Comparison of ENCODE assay signal across 3 cellular contexts in genomic region chr1:178869114-178869697, GRCh38.
A peak's percentile ranks its signal among the peaks of the same experiment; 100 is the strongest.
TF ChIP-seq lines count a peak whose summit lies in the region.

No MANE protein-coding gene starts in this region.

TF ChIP-seq in HEK293T, 16 proteins besides CTCF, POLR2A, EP300 and RAD21 (continued from another document):
- TF ChIP-seq, protein P1, sequence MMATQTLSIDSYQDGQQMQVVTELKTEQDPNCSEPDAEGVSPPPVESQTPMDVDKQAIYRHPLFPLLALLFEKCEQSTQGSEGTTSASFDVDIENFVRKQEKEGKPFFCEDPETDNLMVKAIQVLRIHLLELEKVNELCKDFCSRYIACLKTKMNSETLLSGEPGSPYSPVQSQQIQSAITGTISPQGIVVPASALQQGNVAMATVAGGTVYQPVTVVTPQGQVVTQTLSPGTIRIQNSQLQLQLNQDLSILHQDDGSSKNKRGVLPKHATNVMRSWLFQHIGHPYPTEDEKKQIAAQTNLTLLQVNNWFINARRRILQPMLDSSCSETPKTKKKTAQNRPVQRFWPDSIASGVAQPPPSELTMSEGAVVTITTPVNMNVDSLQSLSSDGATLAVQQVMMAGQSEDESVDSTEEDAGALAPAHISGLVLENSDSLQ (IDR thresholded peaks at IDR 0.05): peak; percentile 47; the same call in 1 of the 2 replicates
- no peak for TF ChIP-seq NFRKB (IDR thresholded peaks at IDR 0.05)
- no peak for TF ChIP-seq ARNT (IDR thresholded peaks at IDR 0.05)
- no peak for TF ChIP-seq ZNF384 (IDR thresholded peaks at IDR 0.05)
- no peak for TF ChIP-seq L3MBTL2 (conservative IDR thresholded peaks at IDR 0.05)
- TF ChIP-seq BHLHE40 (IDR thresholded peaks at IDR 0.05; ENCODE audit: borderline replicate concordance): no peak
TF ChIP-seq in HEK293T: peak in this region for 1.

TF ChIP-seq in H1, 55 proteins besides CTCF, POLR2A, EP300 and RAD21 (continued from another document):
- TF ChIP-seq, protein P2, sequence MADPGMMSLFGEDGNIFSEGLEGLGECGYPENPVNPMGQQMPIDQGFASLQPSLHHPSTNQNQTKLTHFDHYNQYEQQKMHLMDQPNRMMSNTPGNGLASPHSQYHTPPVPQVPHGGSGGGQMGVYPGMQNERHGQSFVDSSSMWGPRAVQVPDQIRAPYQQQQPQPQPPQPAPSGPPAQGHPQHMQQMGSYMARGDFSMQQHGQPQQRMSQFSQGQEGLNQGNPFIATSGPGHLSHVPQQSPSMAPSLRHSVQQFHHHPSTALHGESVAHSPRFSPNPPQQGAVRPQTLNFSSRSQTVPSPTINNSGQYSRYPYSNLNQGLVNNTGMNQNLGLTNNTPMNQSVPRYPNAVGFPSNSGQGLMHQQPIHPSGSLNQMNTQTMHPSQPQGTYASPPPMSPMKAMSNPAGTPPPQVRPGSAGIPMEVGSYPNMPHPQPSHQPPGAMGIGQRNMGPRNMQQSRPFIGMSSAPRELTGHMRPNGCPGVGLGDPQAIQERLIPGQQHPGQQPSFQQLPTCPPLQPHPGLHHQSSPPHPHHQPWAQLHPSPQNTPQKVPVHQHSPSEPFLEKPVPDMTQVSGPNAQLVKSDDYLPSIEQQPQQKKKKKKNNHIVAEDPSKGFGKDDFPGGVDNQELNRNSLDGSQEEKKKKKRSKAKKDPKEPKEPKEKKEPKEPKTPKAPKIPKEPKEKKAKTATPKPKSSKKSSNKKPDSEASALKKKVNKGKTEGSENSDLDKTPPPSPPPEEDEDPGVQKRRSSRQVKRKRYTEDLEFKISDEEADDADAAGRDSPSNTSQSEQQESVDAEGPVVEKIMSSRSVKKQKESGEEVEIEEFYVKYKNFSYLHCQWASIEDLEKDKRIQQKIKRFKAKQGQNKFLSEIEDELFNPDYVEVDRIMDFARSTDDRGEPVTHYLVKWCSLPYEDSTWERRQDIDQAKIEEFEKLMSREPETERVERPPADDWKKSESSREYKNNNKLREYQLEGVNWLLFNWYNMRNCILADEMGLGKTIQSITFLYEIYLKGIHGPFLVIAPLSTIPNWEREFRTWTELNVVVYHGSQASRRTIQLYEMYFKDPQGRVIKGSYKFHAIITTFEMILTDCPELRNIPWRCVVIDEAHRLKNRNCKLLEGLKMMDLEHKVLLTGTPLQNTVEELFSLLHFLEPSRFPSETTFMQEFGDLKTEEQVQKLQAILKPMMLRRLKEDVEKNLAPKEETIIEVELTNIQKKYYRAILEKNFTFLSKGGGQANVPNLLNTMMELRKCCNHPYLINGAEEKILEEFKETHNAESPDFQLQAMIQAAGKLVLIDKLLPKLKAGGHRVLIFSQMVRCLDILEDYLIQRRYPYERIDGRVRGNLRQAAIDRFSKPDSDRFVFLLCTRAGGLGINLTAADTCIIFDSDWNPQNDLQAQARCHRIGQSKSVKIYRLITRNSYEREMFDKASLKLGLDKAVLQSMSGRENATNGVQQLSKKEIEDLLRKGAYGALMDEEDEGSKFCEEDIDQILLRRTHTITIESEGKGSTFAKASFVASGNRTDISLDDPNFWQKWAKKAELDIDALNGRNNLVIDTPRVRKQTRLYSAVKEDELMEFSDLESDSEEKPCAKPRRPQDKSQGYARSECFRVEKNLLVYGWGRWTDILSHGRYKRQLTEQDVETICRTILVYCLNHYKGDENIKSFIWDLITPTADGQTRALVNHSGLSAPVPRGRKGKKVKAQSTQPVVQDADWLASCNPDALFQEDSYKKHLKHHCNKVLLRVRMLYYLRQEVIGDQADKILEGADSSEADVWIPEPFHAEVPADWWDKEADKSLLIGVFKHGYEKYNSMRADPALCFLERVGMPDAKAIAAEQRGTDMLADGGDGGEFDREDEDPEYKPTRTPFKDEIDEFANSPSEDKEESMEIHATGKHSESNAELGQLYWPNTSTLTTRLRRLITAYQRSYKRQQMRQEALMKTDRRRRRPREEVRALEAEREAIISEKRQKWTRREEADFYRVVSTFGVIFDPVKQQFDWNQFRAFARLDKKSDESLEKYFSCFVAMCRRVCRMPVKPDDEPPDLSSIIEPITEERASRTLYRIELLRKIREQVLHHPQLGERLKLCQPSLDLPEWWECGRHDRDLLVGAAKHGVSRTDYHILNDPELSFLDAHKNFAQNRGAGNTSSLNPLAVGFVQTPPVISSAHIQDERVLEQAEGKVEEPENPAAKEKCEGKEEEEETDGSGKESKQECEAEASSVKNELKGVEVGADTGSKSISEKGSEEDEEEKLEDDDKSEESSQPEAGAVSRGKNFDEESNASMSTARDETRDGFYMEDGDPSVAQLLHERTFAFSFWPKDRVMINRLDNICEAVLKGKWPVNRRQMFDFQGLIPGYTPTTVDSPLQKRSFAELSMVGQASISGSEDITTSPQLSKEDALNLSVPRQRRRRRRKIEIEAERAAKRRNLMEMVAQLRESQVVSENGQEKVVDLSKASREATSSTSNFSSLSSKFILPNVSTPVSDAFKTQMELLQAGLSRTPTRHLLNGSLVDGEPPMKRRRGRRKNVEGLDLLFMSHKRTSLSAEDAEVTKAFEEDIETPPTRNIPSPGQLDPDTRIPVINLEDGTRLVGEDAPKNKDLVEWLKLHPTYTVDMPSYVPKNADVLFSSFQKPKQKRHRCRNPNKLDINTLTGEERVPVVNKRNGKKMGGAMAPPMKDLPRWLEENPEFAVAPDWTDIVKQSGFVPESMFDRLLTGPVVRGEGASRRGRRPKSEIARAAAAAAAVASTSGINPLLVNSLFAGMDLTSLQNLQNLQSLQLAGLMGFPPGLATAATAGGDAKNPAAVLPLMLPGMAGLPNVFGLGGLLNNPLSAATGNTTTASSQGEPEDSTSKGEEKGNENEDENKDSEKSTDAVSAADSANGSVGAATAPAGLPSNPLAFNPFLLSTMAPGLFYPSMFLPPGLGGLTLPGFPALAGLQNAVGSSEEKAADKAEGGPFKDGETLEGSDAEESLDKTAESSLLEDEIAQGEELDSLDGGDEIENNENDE (IDR thresholded peaks at IDR 0.05; ENCODE audit: insufficient replicate concordance, low read length): peak; percentile 65
- TF ChIP-seq TAF1 (IDR thresholded peaks at IDR 0.05; ENCODE audit: low read depth, low read length) (no peak), CREB1 (IDR thresholded peaks at IDR 0.05) (no peak), BACH1 (IDR thresholded peaks at IDR 0.05; ENCODE audit: low read length) (no peak), CHD1 (IDR thresholded peaks at IDR 0.05; ENCODE audit: low read depth, low read length) (no peak), HDAC6 (IDR thresholded peaks at IDR 0.05; ENCODE audit: low read depth, low read length) (no peak), SIRT6 (IDR thresholded peaks at IDR 0.05; ENCODE audit: low read length) (no peak), GTF2F1 (IDR thresholded peaks at IDR 0.05; ENCODE audit: borderline replicate concordance, low read depth, low read length) (no peak), RXRA (IDR thresholded peaks at IDR 0.05; ENCODE audit: insufficient read depth, low read depth, low read length) (no peak)
- TF ChIP-seq, protein P3, sequence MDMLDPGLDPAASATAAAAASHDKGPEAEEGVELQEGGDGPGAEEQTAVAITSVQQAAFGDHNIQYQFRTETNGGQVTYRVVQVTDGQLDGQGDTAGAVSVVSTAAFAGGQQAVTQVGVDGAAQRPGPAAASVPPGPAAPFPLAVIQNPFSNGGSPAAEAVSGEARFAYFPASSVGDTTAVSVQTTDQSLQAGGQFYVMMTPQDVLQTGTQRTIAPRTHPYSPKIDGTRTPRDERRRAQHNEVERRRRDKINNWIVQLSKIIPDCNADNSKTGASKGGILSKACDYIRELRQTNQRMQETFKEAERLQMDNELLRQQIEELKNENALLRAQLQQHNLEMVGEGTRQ (IDR thresholded peaks at IDR 0.05; ENCODE audit: low read length): no peak

TF ChIP-seq in liver, 16 proteins besides CTCF, POLR2A, EP300 and RAD21 (continued from another document):
- TF ChIP-seq ATF3 (IDR thresholded peaks at IDR 0.05) (no peak), NR2F2 (IDR thresholded peaks at IDR 0.05) (no peak), ZBTB33 (IDR thresholded peaks at IDR 0.05) (no peak), JUND (IDR thresholded peaks at IDR 0.05) (no peak), TAF1 (conservative IDR thresholded peaks at IDR 0.05) (no peak), FOXA1 (IDR thresholded peaks at IDR 0.05) (no peak), GABPA (IDR thresholded peaks at IDR 0.05 in 1 of 2, conservative IDR thresholded peaks at IDR 0.05 in 1 of 2) (no peak)
- TF ChIP-seq, protein P4, sequence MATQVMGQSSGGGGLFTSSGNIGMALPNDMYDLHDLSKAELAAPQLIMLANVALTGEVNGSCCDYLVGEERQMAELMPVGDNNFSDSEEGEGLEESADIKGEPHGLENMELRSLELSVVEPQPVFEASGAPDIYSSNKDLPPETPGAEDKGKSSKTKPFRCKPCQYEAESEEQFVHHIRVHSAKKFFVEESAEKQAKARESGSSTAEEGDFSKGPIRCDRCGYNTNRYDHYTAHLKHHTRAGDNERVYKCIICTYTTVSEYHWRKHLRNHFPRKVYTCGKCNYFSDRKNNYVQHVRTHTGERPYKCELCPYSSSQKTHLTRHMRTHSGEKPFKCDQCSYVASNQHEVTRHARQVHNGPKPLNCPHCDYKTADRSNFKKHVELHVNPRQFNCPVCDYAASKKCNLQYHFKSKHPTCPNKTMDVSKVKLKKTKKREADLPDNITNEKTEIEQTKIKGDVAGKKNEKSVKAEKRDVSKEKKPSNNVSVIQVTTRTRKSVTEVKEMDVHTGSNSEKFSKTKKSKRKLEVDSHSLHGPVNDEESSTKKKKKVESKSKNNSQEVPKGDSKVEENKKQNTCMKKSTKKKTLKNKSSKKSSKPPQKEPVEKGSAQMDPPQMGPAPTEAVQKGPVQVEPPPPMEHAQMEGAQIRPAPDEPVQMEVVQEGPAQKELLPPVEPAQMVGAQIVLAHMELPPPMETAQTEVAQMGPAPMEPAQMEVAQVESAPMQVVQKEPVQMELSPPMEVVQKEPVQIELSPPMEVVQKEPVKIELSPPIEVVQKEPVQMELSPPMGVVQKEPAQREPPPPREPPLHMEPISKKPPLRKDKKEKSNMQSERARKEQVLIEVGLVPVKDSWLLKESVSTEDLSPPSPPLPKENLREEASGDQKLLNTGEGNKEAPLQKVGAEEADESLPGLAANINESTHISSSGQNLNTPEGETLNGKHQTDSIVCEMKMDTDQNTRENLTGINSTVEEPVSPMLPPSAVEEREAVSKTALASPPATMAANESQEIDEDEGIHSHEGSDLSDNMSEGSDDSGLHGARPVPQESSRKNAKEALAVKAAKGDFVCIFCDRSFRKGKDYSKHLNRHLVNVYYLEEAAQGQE (IDR thresholded peaks at IDR 0.05): no peak
